In genomic region chr3:74614133-74614967, GRCh38 we compare ENCODE assay signal across 9 cellular contexts. TPM values are rescaled to one million over a fixed set of nuclear protein-coding genes. Genes with fewer than 3 reads are reported as not detected.
DNase-seq lines count a peak whose midpoint lies in the region; ATAC-seq and TF ChIP-seq lines count a peak whose summit lies in the region.
"Had no signal": no experiment of that assay in that cellular context is flagged by ENCODE, and none has a peak within 500 bp of the region (broad histone marks: within the 10 kb centered on the region; RNA-seq: fewer than 3 reads in every experiment).

Gene CNTN3 (minus strand): TSS chr3:74614659. CDS start chr3:74521112, 93,547 bp downstream.

- DNase-seq in AG10803 (ENCODE audit: low read depth): peak; percentile 58
- DNase-seq in NCI-H69 (lab: John Stamatoyannopoulos, UW): peak; percentile 81
- peak; percentile 71 for DNase-seq in glutamatergic neuron
- DNase-seq in osteoblast (ENCODE audit: insufficient read length, low spot score, missing footprints): peak; percentile 41
- DNase-seq in CD8-positive, alpha-beta T cell: no peak
- no peak for DNase-seq in activated T-cell treated with anti-CD3 and anti-CD28 coated beads for 4 hours
- DNase-seq in activated CD4-positive, CD25-positive, alpha-beta regulatory T cell (lab: John Stamatoyannopoulos, UW): no peak
- DNase-seq in PC-9: no peak
- DNase-seq: stimulated activated CD8-positive, alpha-beta memory T cell treated with anti-CD3 and anti-CD28 coated beads, Interleukin-4, amount 100 ng/mL, for 48 hours had no signal

- no peaks in the 10 kb centered on the region for H3F3A ChIP-seq in PC-9 (ENCODE audit: insufficient read depth, low read depth)

- H3K27ac Mint-ChIP-seq in glutamatergic neuron (ENCODE audit: unreplicated experiment): no peak within 1 kb of the TSS
- no peak within 1 kb of the TSS for H3K27ac Mint-ChIP-seq in CD8-positive, alpha-beta T cell

- H2AFZ ChIP-seq in osteoblast (ENCODE audit: low read length): no peak within 1 kb of the TSS
- no peak within 1 kb of the TSS for H2AFZ ChIP-seq in PC-9

- CTCF ChIA-PET in CD8-positive, alpha-beta T cell (lab: Charles Lee): interaction anchor here (1.0 kb wide), 1 partner anchor 10 kb away, joined by 3 read pairs; no protein-coding TSS in a partner anchor
- CTCF ChIA-PET in PC-9 (lab: Charles Lee): no interaction called here

- no peaks in the 10 kb centered on the region for H3K4me1 Mint-ChIP-seq in glutamatergic neuron (ENCODE audit: low read depth, unreplicated experiment)
- H3K4me1 Mint-ChIP-seq in CD8-positive, alpha-beta T cell (ENCODE audit: low read depth): no peaks in the 10 kb centered on the region

- no peak for ATAC-seq in CD8-positive, alpha-beta T cell

- H3K9me3 ChIP-seq in osteoblast (ENCODE audit: low read depth, low read length) (no peaks in the 10 kb centered on the region), PC-9 (ENCODE audit: insufficient read depth, low read depth) (no peaks in the 10 kb centered on the region)
- H3K9me3 ChIP-seq in CD8-positive, alpha-beta T cell (ENCODE audit: low read length): no peaks in the 10 kb centered on the region

- H3K27me3 ChIP-seq in osteoblast (ENCODE audit: insufficient read depth, low read length) (peaks cover 3% of the 10 kb centered on the region), PC-9 (ENCODE audit: insufficient read depth, low read depth) (no peaks in the 10 kb centered on the region)
- H3K27me3 ChIP-seq in CD8-positive, alpha-beta T cell (ENCODE audit: insufficient read depth, low read length): no peaks in the 10 kb centered on the region

- H3K4me3 ChIP-seq in AG10803 (ENCODE audit: low read length) (peak within 1 kb of the TSS; percentile 81), osteoblast (ENCODE audit: insufficient read depth, low read length) (no peak within 1 kb of the TSS), PC-9 (no peak within 1 kb of the TSS)
- H3K4me3 ChIP-seq in CD8-positive, alpha-beta T cell (ENCODE audit: low read depth, low read length): no peak within 1 kb of the TSS

- no peaks in the 10 kb centered on the region for H3K36me3 Mint-ChIP-seq in glutamatergic neuron (ENCODE audit: unreplicated experiment)
- H3K36me3 Mint-ChIP-seq in CD8-positive, alpha-beta T cell: no peaks in the 10 kb centered on the region

- peaks cover 4% of the 10 kb centered on the region for H3K27me3 Mint-ChIP-seq in glutamatergic neuron (ENCODE audit: unreplicated experiment)
- peaks cover 17% of the 10 kb centered on the region for H3K27me3 Mint-ChIP-seq in CD8-positive, alpha-beta T cell (ENCODE audit: low read depth)

- BruUV-seq in PC-9 (replicated peaks; lab: Mats Ljungman, UMichigan): no TSS peak

- peaks cover 1% of the 10 kb centered on the region for H3K9me3 Mint-ChIP-seq in glutamatergic neuron (ENCODE audit: unreplicated experiment)
- H3K9me3 Mint-ChIP-seq in CD8-positive, alpha-beta T cell: peaks cover 3% of the 10 kb centered on the region

- H3K27ac ChIP-seq in osteoblast (ENCODE audit: low read depth, low read length): no peak within 1 kb of the TSS
- H3K27ac ChIP-seq in CD8-positive, alpha-beta T cell (ENCODE audit: low read depth, low read length): no peak within 1 kb of the TSS
- no peak within 1 kb of the TSS for H3K27ac ChIP-seq in PC-9

- no peaks in the 10 kb centered on the region for H3K9me2 ChIP-seq in PC-9 (ENCODE audit: insufficient read depth)

- H3K4me1 ChIP-seq in osteoblast (ENCODE audit: insufficient read depth, low read length): no peaks in the 10 kb centered on the region
- no peaks in the 10 kb centered on the region for H3K4me1 ChIP-seq in CD8-positive, alpha-beta T cell (ENCODE audit: insufficient read depth, low read length)
- no peaks in the 10 kb centered on the region for H3K4me1 ChIP-seq in PC-9 (replicated peaks; ENCODE audit: insufficient read depth)

- no peaks in the 10 kb centered on the region for H3K79me2 ChIP-seq in osteoblast (ENCODE audit: insufficient read depth, low read length)
- H3K79me2 ChIP-seq in PC-9 (ENCODE audit: low read depth): no peaks in the 10 kb centered on the region

- H4K20me1 ChIP-seq in osteoblast (ENCODE audit: insufficient read depth, low read length) (no peaks in the 10 kb centered on the region), PC-9 (ENCODE audit: insufficient read depth) (no peaks in the 10 kb centered on the region)

- H3K4me2 ChIP-seq in osteoblast (ENCODE audit: insufficient read depth, low read length) (no peak within 1 kb of the TSS), PC-9 (no peak within 1 kb of the TSS)

- POLR2A ChIA-PET in CD8-positive, alpha-beta T cell (lab: Charles Lee): no interaction called here
- POLR2A ChIA-PET in PC-9 (lab: Charles Lee; ENCODE audit: unreplicated experiment): no interaction called here

- H3K36me3 ChIP-seq in osteoblast (ENCODE audit: insufficient read depth, low read length) (no peaks in the 10 kb centered on the region), PC-9 (ENCODE audit: low read depth) (no peaks in the 10 kb centered on the region)
- H3K36me3 ChIP-seq in CD8-positive, alpha-beta T cell (ENCODE audit: insufficient read depth, low read length): no peaks in the 10 kb centered on the region

- TF ChIP-seq CTCF in AG10803 (conservative IDR thresholded peaks at IDR 0.05; ENCODE audit: low read length) (no peak), glutamatergic neuron (IDR thresholded peaks at IDR 0.05; ENCODE audit: partially characterized antibody, unreplicated experiment) (no peak), osteoblast (IDR thresholded peaks at IDR 0.05; ENCODE audit: extremely low read depth, low read depth, low read length) (no peak), PC-9 (conservative IDR thresholded peaks at IDR 0.05) (no peak)
- TF ChIP-seq CTCF in CD8-positive, alpha-beta T cell (IDR thresholded peaks at IDR 0.05): no peak

- intact Hi-C loops in CD8-positive, alpha-beta T cell (cut with DNase I, micrococcal nuclease): no loop called here
- intact Hi-C loops in PC-9 (cut with micrococcal nuclease; ENCODE audit: unreplicated experiment): no loop called here

- H3K4me3 Mint-ChIP-seq in glutamatergic neuron (ENCODE audit: unreplicated experiment): peak within 1 kb of the TSS; percentile 84
- H3K4me3 Mint-ChIP-seq in CD8-positive, alpha-beta T cell: no peak within 1 kb of the TSS

RNA-seq across cellular contexts. Expression of gene CNTN3, which starts in this region (rescaled TPM):
- total RNA-seq in glutamatergic neuron (ENCODE audit: unreplicated experiment) (2.2 TPM), osteoblast (0.29 and 0.36 TPM in 2 replicates), PC-9 (2021) (not detected in 2 replicates)
- not detected for total RNA-seq in CD8-positive, alpha-beta T cell

Comparison
In these comparisons a context has a peak if more than half of its experiments do, and no peak if none do; other contexts are left out.
1. Peak in DNase-seq in osteoblast; RNA of the gene not detected or under 1 TPM.
2. DNase-seq: peak in AG10803 (single experiment), NCI-H69 (single experiment) and glutamatergic neuron (single experiment); none in CD8-positive, alpha-beta T cell (0 of 7), activated T-cell treated with anti-CD3 and anti-CD28 coated beads for 4 hours (single experiment), activated CD4-positive, CD25-positive, alpha-beta regulatory T cell (0 of 4) and PC-9 (0 of 2).